ENCODE assay signal across 8 cellular contexts in genomic region chr2:161905389-161906046, GRCh38.
DNase-seq lines count a peak whose midpoint lies in the region; ATAC-seq, FAIRE-seq and TF ChIP-seq lines count a peak whose summit lies in the region.

No MANE protein-coding gene starts in this region.

- ATAC-seq in GM19467 (IDR thresholded peaks at IDR 0.05; ENCODE audit: unreplicated experiment) (peak; percentile 91), HG03469 (IDR thresholded peaks at IDR 0.05; ENCODE audit: unreplicated experiment) (peak; percentile 78), HepG2 (no peak)

- no peak overlapping the region for H2AFZ ChIP-seq in HepG2 (ENCODE audit: low read length)

- H3K4me2 ChIP-seq in HepG2 (ENCODE audit: low read depth, low read length), result no peak overlapping the region

- no peak overlapping the region for H3K9ac ChIP-seq in HepG2 (ENCODE audit: insufficient read depth, low read depth, low read length)

- in situ Hi-C loops in SK-MEL-5 (cut with HindIII; ENCODE audit: low pct_unique_long_range_greater_than_20kb, low sequenced_read_pairs), result no loop called here
- in situ Hi-C loops in HepG2 (cut with HindIII; ENCODE audit: extremely low pct_ligation_motif_present, low pct_unique_long_range_greater_than_20kb), result no loop called here

- TF ChIP-seq POLR2A in HepG2 (IDR thresholded peaks at IDR 0.05; ENCODE audit: insufficient read depth in 1 of 2, low read depth in 2 of 2, low read length in 2 of 2), result no peak

- H3K4me1 ChIP-seq in HepG2 (ENCODE audit: insufficient read depth, low read length), result no peaks in the 10 kb centered on the region

- no peaks in the 10 kb centered on the region for H3K27me3 ChIP-seq in HepG2 (ENCODE audit: control insufficient read depth in 1 of 2, insufficient read depth in 2 of 2, low read length in 2 of 2)

- H3K36me3 ChIP-seq in HepG2 (replicated peaks in 1 of 2; ENCODE audit: control insufficient read depth in 1 of 2, insufficient read depth in 2 of 2, low read length in 2 of 2), result no peaks in the 10 kb centered on the region

- POLR2A ChIA-PET in HepG2 (lab: Yijun Ruan, JAX), result no interaction called here

- H3K36me3 Mint-ChIP-seq in mesothelial cell of epicardium, result no peaks in the 10 kb centered on the region

- no peaks in the 10 kb centered on the region for H4K20me1 ChIP-seq in HepG2 (ENCODE audit: insufficient read depth, low read length)

- H3K9me3 Mint-ChIP-seq in mesothelial cell of epicardium, result no peaks in the 10 kb centered on the region

- WGBS in HepG2 (ENCODE audit: low lambda C conversion rate), result 3% methylated on average over 5 of the region's 5 CpGs

- BruUV-seq in HepG2 (replicated peaks; lab: Mats Ljungman, UMichigan), result no TSS peak

- H3K27ac Mint-ChIP-seq in mesothelial cell of epicardium, result no peak overlapping the region

- H3K27me3 Mint-ChIP-seq in mesothelial cell of epicardium (ENCODE audit: low read depth), result peaks cover 11% of the 10 kb centered on the region

- no peak overlapping the region for H3K4me3 Mint-ChIP-seq in mesothelial cell of epicardium

- no peaks in the 10 kb centered on the region for H3K9me3 ChIP-seq in HepG2 (ENCODE audit: low read length)

- DNase-seq in EL (peak; percentile 55), SK-MEL-5 (ENCODE audit: low read depth, low spot score) (peak; percentile 84), HepG2 (ENCODE audit: low spot score) (peak; percentile 11), SKM-1 treated with dmso at 0.1 percent for 144 hours (lab: John Stamatoyannopoulos, UW; ENCODE audit: unreplicated experiment) (no peak), cerebellar cortex (ENCODE audit: low spot score) (no peak), mesothelial cell of epicardium (ENCODE audit: low spot score in 2 of 2, unreplicated experiment in 2 of 2) (no peak)

- H3K79me2 ChIP-seq in HepG2 (ENCODE audit: insufficient read depth, low read length), result no peaks in the 10 kb centered on the region

- intact Hi-C loops in HepG2 (cut with micrococcal nuclease; ENCODE audit: unreplicated experiment), result no loop called here

- no peak overlapping the region for H3K4me3 ChIP-seq in HepG2 (replicated peaks in 1 of 3; ENCODE audit: insufficient read depth in 1 of 3, low read depth in 2 of 3, low read length in 3 of 3)

- CTCF ChIA-PET in HepG2 (lab: Yijun Ruan, JAX; ENCODE audit: low intra/inter-chr PET ratio, low total read pairs), result no interaction called here

- no peak overlapping the region for H3K27ac ChIP-seq in HepG2 (ENCODE audit: extremely low read length, insufficient read depth, low read length)

- no peak for TF ChIP-seq RAD21 in HepG2 (CRISPR knock-in tag; IDR thresholded peaks at IDR 0.05)

- FAIRE-seq in HepG2 (lab: Jason Lieb, UNC), result no peak

- TF ChIP-seq CTCF in HepG2 (CRISPR knock-in tag; IDR thresholded peaks at IDR 0.05), result no peak
- no peak for TF ChIP-seq CTCF in mesothelial cell of epicardium (IDR thresholded peaks at IDR 0.05; ENCODE audit: unreplicated experiment)

- TF ChIP-seq EP300 in HepG2 (IDR thresholded peaks at IDR 0.05; ENCODE audit: low read depth in 2 of 2, low read length in 2 of 2) (no peak), HepG2 (CRISPR knock-in tag; IDR thresholded peaks at IDR 0.05; ENCODE audit: borderline replicate concordance) (no peak)

- H3K4me1 Mint-ChIP-seq in mesothelial cell of epicardium, result no peaks in the 10 kb centered on the region

TF ChIP-seq in HepG2, 621 proteins besides CTCF, POLR2A, EP300 and RAD21:
- TF ChIP-seq RBM39 (IDR thresholded peaks at IDR 0.05; ENCODE audit: low read depth, low read length, poor library complexity, severe bottlenecking) (no peak), ZNF75D (CRISPR knock-in tag; IDR thresholded peaks at IDR 0.05; ENCODE audit: borderline replicate concordance) (no peak), ZFX (CRISPR knock-in tag; IDR thresholded peaks at IDR 0.05; ENCODE audit: low read depth) (no peak)

Comparison
In these comparisons a context has a peak if more than half of its experiments do, and no peak if none do; other contexts are left out.
1. DNase-seq: peak in EL (single experiment), SK-MEL-5 (single experiment) and HepG2 (single experiment); none in SKM-1 treated with dmso at 0.1 percent for 144 hours (single experiment), cerebellar cortex (single experiment) and mesothelial cell of epicardium (0 of 2).